In the genomic region with DNA sequence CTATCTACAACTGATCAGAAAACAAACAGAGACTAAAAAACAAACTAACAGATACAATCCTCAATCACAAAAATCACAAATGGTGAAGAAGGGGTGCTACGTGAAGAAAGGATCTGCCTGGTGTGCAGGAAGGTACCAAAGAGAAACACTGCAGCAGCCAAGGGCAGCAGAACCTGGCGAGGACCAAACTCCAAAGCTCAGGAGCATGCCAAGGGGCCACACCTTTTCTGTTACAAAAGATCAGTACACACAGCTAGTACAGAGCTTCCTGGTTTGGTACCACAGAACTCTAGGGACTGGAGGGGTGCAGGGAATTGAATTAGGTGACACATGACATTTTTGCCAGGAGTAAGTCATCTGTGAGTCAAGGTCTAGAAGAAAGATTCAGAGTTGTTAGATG, we compare ENCODE assay signal across 24 cellular contexts.
"Had no signal": no experiment of that assay in that cellular context is flagged by ENCODE, and none has a peak within 500 bp of the region (broad histone marks: within the 10 kb centered on the region; RNA-seq: fewer than 3 reads in every experiment).

No MANE protein-coding gene starts in this region.

- H3K9me3 ChIP-seq: SJSA1 had no signal

- H3K4me1 ChIP-seq: SJSA1 had no signal

- DNase-seq: Kasumi-1, MM.1S, NCI-H1092 treated with DMSO at 0.1 percent for 48 hours, NCI-H1436, NCI-H187, NCI-H2029, NCI-H2081 treated with DMSO at 0.1 percent for 48 hours, NCI-H2171, NCI-H226, NCI-H446, NCI-H510A, NCI-H524 treated with DMSO at 0.1 percent for 48 hours, NCI-H69, NCI-H774, PC-3, Right ventricle myocardium superior, SIG-M5 had no signal

- H3K36me3 ChIP-seq: SJSA1 had no signal

- FAIRE-seq: HTR-8/SVneo, K562 had no signal

- H3K27ac ChIP-seq: HL-60, KMS-11, SJSA1, SK-N-MC had no signal

- ATAC-seq: K562, Panc1, PC-3 had no signal

- H3K27me3 ChIP-seq: SJSA1 had no signal

- H3K4me3 ChIP-seq: K562, SJSA1, SK-N-MC had no signal
